23 cellular contexts compared by ENCODE assay signal in the genomic region with DNA sequence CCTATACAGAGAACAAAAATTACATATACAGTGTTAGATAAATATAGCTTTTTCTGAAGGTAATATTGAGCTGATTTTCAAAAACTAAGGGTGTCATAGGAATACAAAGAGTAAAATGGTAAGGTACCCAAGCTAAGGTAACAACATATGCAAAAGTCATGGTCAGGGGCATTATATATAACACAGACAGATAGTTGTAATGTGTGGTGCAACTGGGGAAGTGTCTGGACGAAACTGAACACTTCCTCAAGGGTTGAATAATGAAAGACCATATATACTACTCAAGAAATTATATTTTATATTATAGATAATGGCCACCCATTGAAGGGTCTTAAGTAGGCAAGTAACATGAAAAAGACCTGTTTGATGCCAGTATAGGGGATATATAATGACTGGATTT.
DNase-seq lines count a peak whose midpoint lies in the region; ATAC-seq and TF ChIP-seq lines count a peak whose summit lies in the region.
"Had no signal": no experiment of that assay in that cellular context is flagged by ENCODE, and none has a peak within 500 bp of the region (broad histone marks: within the 10 kb centered on the region; RNA-seq: fewer than 3 reads in every experiment).

No MANE protein-coding gene starts in this region.

- H3K4me3 Mint-ChIP-seq in WTC11: no peak overlapping the region
- H3K4me3 Mint-ChIP-seq: activated CD4-positive, alpha-beta T cell treated with anti-CD3 and anti-CD28 coated beads for 36 hours; activated naive CD8-positive, alpha-beta T cell; effector memory CD8-positive, alpha-beta T cell; H9; IgD-negative memory B cell; neural crest cell had no signal

- peak overlapping the region; percentile 11; the same call in 1 of the 2 replicates for H3K4me2 ChIP-seq in OCI-LY3 (ENCODE audit: low read length)

- H3K27me3 ChIP-seq in OCI-LY3 (ENCODE audit: low read depth, low read length): no peaks in the 10 kb centered on the region
- H3K27me3 ChIP-seq: stomach had no signal

- H3K27ac ChIP-seq in OCI-LY3 (ENCODE audit: low read length): no peak overlapping the region
- H3K27ac ChIP-seq: esophagus squamous epithelium, prostate gland, skin epidermis, stomach had no signal

- H4K20me1 ChIP-seq in OCI-LY3 (ENCODE audit: insufficient read depth, low read length): no peaks in the 10 kb centered on the region

- H3K36me3 ChIP-seq in OCI-LY3 (replicated peaks; ENCODE audit: low read depth, low read length): no peaks in the 10 kb centered on the region
- H3K36me3 ChIP-seq: esophagus squamous epithelium, prostate gland, stomach had no signal

- H3K27me3 Mint-ChIP-seq in WTC11 (ENCODE audit: low read depth): no peaks in the 10 kb centered on the region; the same call in 1 of the 2 replicates
- H3K27me3 Mint-ChIP-seq: effector memory CD8-positive, alpha-beta T cell had no signal

- peak; percentile 55 for ATAC-seq in GM18907 (IDR thresholded peaks at IDR 0.05; ENCODE audit: unreplicated experiment)
- peak; percentile 40 for ATAC-seq in GM21786 (IDR thresholded peaks at IDR 0.05; ENCODE audit: unreplicated experiment)
- peak; percentile 41 for ATAC-seq in HG03066 (IDR thresholded peaks at IDR 0.05; ENCODE audit: low read depth, unreplicated experiment)
- ATAC-seq in WTC11: no peak
- ATAC-seq: activated CD4-positive, alpha-beta T cell treated with anti-CD3 and anti-CD28 coated beads for 36 hours; effector memory CD8-positive, alpha-beta T cell had no signal

- peaks cover 8% of the 10 kb centered on the region for H3K4me1 ChIP-seq in OCI-LY3 (ENCODE audit: low read length)
- H3K4me1 ChIP-seq: prostate gland, stomach had no signal

- H3K79me2 ChIP-seq in OCI-LY3 (ENCODE audit: low read length): no peaks in the 10 kb centered on the region

- H3K9me3 ChIP-seq in OCI-LY3 (ENCODE audit: insufficient read depth, low read length): no peaks in the 10 kb centered on the region
- H3K9me3 ChIP-seq: esophagus squamous epithelium, prostate gland, stomach had no signal

- no peak overlapping the region for H2AFZ ChIP-seq in OCI-LY3 (ENCODE audit: low read depth, low read length)

- TF ChIP-seq CTCF in OCI-LY3 (IDR thresholded peaks at IDR 0.05; ENCODE audit: low read depth, low read length) (no peak), WTC11 (IDR thresholded peaks at IDR 0.05) (no peak)

- H3K9ac ChIP-seq in OCI-LY3 (ENCODE audit: low read length): no peak overlapping the region

- CTCF ChIA-PET in WTC11 (lab: Charles Lee): no interaction called here

- no peak overlapping the region for H3K27ac Mint-ChIP-seq in WTC11
- H3K27ac Mint-ChIP-seq: activated CD4-positive, alpha-beta T cell treated with anti-CD3 and anti-CD28 coated beads for 36 hours; activated naive CD8-positive, alpha-beta T cell; effector memory CD8-positive, alpha-beta T cell; H9; IgD-negative memory B cell had no signal

- H3K9me3 Mint-ChIP-seq in WTC11: peaks cover 5% of the 10 kb centered on the region
- H3K9me3 Mint-ChIP-seq: effector memory CD8-positive, alpha-beta T cell; H9; IgD-negative memory B cell had no signal

- peaks cover 18% of the 10 kb centered on the region for H3K4me1 Mint-ChIP-seq in WTC11
- H3K4me1 Mint-ChIP-seq: activated CD4-positive, alpha-beta T cell treated with anti-CD3 and anti-CD28 coated beads for 36 hours; neural crest cell had no signal

- POLR2A ChIA-PET in WTC11 (lab: Charles Lee): no interaction called here

- DNase-seq in AML-193 (lab: John Stamatoyannopoulos, UW): no peak
- DNase-seq in A172 (ENCODE audit: low spot score): no peak
- no peak for DNase-seq in NCI-H1930 (lab: John Stamatoyannopoulos, UW)
- DNase-seq in WTC11 (ENCODE audit: low spot score): no peak
- DNase-seq: activated CD4-positive, alpha-beta T cell treated with anti-CD3 and anti-CD28 coated beads for 36 hours; effector memory CD8-positive, alpha-beta T cell; esophagus squamous epithelium; H9; midbrain; NCI-H774; stimulated activated CD4-positive, alpha-beta T cell treated with anti-CD3 and anti-CD28 coated beads, Interleukin-2, amount 100 ng/mL, for 48 hours; stomach; T1000; trophoblast cell had no signal

- H3K36me3 Mint-ChIP-seq in WTC11: no peaks in the 10 kb centered on the region
- H3K36me3 Mint-ChIP-seq: activated naive CD8-positive, alpha-beta T cell had no signal

- no peak overlapping the region for H3K4me3 ChIP-seq in OCI-LY3 (ENCODE audit: low read length)
- H3K4me3 ChIP-seq: esophagus squamous epithelium, prostate gland, skin epidermis, stomach had no signal

TF ChIP-seq in WTC11, 78 proteins besides CTCF, POLR2A, EP300 and RAD21 (continues in another document):
- TF ChIP-seq, protein P1, sequence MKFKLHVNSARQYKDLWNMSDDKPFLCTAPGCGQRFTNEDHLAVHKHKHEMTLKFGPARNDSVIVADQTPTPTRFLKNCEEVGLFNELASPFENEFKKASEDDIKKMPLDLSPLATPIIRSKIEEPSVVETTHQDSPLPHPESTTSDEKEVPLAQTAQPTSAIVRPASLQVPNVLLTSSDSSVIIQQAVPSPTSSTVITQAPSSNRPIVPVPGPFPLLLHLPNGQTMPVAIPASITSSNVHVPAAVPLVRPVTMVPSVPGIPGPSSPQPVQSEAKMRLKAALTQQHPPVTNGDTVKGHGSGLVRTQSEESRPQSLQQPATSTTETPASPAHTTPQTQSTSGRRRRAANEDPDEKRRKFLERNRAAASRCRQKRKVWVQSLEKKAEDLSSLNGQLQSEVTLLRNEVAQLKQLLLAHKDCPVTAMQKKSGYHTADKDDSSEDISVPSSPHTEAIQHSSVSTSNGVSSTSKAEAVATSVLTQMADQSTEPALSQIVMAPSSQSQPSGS (CRISPR knock-in tag; IDR thresholded peaks at IDR 0.05; ENCODE audit: borderline replicate concordance, low read depth): no peak
- no peak for TF ChIP-seq SP1 (CRISPR knock-in tag; conservative IDR thresholded peaks at IDR 0.05)
- no peak for TF ChIP-seq FOXK1 (CRISPR knock-in tag; IDR thresholded peaks at IDR 0.05)
- no peak for TF ChIP-seq NR3C1 (CRISPR knock-in tag; conservative IDR thresholded peaks at IDR 0.05; ENCODE audit: low read depth)
- TF ChIP-seq NFYB (CRISPR knock-in tag; conservative IDR thresholded peaks at IDR 0.05; ENCODE audit: low read depth): no peak
- no peak for TF ChIP-seq GABPB1 (CRISPR knock-in tag; IDR thresholded peaks at IDR 0.05)
- TF ChIP-seq SMAD4 (CRISPR knock-in tag; IDR thresholded peaks at IDR 0.05): no peak
- no peak for TF ChIP-seq TP53 (CRISPR knock-in tag; IDR thresholded peaks at IDR 0.05)
- no peak for TF ChIP-seq ESRRA (CRISPR knock-in tag; IDR thresholded peaks at IDR 0.05; ENCODE audit: borderline replicate concordance)
- TF ChIP-seq, protein P2, sequence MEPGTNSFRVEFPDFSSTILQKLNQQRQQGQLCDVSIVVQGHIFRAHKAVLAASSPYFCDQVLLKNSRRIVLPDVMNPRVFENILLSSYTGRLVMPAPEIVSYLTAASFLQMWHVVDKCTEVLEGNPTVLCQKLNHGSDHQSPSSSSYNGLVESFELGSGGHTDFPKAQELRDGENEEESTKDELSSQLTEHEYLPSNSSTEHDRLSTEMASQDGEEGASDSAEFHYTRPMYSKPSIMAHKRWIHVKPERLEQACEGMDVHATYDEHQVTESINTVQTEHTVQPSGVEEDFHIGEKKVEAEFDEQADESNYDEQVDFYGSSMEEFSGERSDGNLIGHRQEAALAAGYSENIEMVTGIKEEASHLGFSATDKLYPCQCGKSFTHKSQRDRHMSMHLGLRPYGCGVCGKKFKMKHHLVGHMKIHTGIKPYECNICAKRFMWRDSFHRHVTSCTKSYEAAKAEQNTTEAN (CRISPR knock-in tag; IDR thresholded peaks at IDR 0.05): no peak
- TF ChIP-seq, protein P3, sequence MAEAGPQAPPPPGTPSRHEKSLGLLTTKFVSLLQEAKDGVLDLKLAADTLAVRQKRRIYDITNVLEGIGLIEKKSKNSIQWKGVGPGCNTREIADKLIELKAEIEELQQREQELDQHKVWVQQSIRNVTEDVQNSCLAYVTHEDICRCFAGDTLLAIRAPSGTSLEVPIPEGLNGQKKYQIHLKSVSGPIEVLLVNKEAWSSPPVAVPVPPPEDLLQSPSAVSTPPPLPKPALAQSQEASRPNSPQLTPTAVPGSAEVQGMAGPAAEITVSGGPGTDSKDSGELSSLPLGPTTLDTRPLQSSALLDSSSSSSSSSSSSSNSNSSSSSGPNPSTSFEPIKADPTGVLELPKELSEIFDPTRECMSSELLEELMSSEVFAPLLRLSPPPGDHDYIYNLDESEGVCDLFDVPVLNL (CRISPR knock-in tag; IDR thresholded peaks at IDR 0.05; ENCODE audit: borderline replicate concordance, low read depth): no peak
- no peak for TF ChIP-seq HMGA2 (CRISPR knock-in tag; IDR thresholded peaks at IDR 0.05)
- TF ChIP-seq SOX15 (CRISPR knock-in tag; IDR thresholded peaks at IDR 0.05): no peak
- TF ChIP-seq, protein P4, sequence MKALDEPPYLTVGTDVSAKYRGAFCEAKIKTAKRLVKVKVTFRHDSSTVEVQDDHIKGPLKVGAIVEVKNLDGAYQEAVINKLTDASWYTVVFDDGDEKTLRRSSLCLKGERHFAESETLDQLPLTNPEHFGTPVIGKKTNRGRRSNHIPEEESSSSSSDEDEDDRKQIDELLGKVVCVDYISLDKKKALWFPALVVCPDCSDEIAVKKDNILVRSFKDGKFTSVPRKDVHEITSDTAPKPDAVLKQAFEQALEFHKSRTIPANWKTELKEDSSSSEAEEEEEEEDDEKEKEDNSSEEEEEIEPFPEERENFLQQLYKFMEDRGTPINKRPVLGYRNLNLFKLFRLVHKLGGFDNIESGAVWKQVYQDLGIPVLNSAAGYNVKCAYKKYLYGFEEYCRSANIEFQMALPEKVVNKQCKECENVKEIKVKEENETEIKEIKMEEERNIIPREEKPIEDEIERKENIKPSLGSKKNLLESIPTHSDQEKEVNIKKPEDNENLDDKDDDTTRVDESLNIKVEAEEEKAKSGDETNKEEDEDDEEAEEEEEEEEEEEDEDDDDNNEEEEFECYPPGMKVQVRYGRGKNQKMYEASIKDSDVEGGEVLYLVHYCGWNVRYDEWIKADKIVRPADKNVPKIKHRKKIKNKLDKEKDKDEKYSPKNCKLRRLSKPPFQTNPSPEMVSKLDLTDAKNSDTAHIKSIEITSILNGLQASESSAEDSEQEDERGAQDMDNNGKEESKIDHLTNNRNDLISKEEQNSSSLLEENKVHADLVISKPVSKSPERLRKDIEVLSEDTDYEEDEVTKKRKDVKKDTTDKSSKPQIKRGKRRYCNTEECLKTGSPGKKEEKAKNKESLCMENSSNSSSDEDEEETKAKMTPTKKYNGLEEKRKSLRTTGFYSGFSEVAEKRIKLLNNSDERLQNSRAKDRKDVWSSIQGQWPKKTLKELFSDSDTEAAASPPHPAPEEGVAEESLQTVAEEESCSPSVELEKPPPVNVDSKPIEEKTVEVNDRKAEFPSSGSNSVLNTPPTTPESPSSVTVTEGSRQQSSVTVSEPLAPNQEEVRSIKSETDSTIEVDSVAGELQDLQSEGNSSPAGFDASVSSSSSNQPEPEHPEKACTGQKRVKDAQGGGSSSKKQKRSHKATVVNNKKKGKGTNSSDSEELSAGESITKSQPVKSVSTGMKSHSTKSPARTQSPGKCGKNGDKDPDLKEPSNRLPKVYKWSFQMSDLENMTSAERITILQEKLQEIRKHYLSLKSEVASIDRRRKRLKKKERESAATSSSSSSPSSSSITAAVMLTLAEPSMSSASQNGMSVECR (CRISPR knock-in tag; IDR thresholded peaks at IDR 0.05; ENCODE audit: borderline replicate concordance): no peak
- no peak for TF ChIP-seq JUN (CRISPR knock-in tag; IDR thresholded peaks at IDR 0.05)
